In the genomic region with DNA sequence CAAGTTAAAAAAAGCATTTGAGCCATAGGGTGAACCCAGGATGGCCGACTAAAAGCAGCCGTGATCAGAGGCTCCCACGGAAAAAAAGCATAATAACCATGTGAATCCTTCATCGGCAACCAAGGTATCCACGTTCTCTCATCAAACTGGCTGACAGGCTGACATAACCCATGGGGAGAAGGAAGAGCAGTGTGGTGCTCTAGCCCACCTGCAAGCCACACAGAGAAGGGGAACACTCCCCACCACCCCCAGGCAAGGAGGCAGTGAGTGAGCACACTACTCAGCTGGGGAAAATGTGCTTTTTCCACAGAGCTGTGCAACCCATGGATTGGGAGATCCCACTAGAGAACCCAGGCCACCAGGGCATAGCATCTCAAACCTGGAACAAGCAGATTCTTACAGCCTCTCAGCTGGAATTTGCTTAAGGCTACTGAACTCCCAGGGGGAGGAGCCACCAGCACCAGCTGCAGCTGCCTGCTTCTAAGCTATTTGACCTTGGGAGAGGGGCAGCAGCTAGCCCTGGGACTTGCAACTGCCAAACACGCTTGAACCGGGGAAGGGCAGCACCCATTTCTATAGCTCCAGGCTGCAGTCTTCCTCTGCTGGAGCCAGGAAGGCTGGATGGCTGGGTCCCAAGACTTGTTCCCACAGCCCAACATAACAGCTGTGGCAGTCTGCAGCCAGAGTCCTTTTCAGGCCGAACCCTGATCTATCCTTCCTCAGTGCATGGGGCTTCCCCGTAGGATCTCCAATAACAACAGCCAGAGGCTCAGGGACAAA, we compare ENCODE assay signal across 35 cellular contexts.
DNase-seq lines count a peak whose midpoint lies in the region; ATAC-seq and TF ChIP-seq lines count a peak whose summit lies in the region.
"Had no signal": no experiment of that assay in that cellular context is flagged by ENCODE, and none has a peak within 500 bp of the region (broad histone marks: within the 10 kb centered on the region; RNA-seq: fewer than 3 reads in every experiment).

No MANE protein-coding gene starts in this region.

- H3K27ac Mint-ChIP-seq in glutamatergic neuron (ENCODE audit: unreplicated experiment) (peak overlapping the region; percentile 16), neural progenitor cell (no peak overlapping the region)
- H3K27ac Mint-ChIP-seq: activated CD4-positive, alpha-beta memory T cell treated with anti-CD3 and anti-CD28 coated beads, Interleukin-2, amount 10 ng/mL, durations not matched to agents 7 days and 5 days; activated naive CD4-positive, alpha-beta T cell treated with anti-CD3 and anti-CD28 coated beads, Interleukin-2, amount 10 ng/mL, durations not matched to agents 7 days and 5 days; activated T-helper 1 cell treated with anti-CD3 and anti-CD28 coated beads, Interleukin-12 subunit alpha, Interleukin-12 subunit beta, Interleukin-2, Interleukin-4 antibody, amounts not matched to agents 30 ng/mL and 10 ng/mL and 1 ng/mL, durations not matched to agents 14 hours and 24 hours and 36 hours; B cell; CD8-positive, alpha-beta memory T cell; memory B cell; stimulated activated naive CD8-positive, alpha-beta T cell treated with anti-CD3 and anti-CD28 coated beads, Interleukin-15, amount 100 ng/mL, for 72 hours; T-helper 17 cell had no signal

- H3K4me1 Mint-ChIP-seq in glutamatergic neuron (ENCODE audit: low read depth, unreplicated experiment) (peaks cover 3% of the 10 kb centered on the region), neural progenitor cell (peaks cover 4% of the 10 kb centered on the region)
- H3K4me1 Mint-ChIP-seq: activated CD4-positive, alpha-beta memory T cell treated with anti-CD3 and anti-CD28 coated beads, Interleukin-2, amount 10 ng/mL, durations not matched to agents 7 days and 5 days; activated naive CD4-positive, alpha-beta T cell treated with anti-CD3 and anti-CD28 coated beads, Interleukin-2, amount 10 ng/mL, durations not matched to agents 7 days and 5 days; B cell; CD8-positive, alpha-beta memory T cell; memory B cell; stimulated activated naive CD8-positive, alpha-beta T cell treated with anti-CD3 and anti-CD28 coated beads, Interleukin-15, amount 100 ng/mL, for 72 hours; T-helper 17 cell had no signal

- H3K4me3 Mint-ChIP-seq in glutamatergic neuron (ENCODE audit: unreplicated experiment) (no peak overlapping the region), neural progenitor cell (no peak overlapping the region)
- H3K4me3 Mint-ChIP-seq: activated CD4-positive, alpha-beta memory T cell treated with anti-CD3 and anti-CD28 coated beads, Interleukin-2, amount 10 ng/mL, durations not matched to agents 7 days and 5 days; activated naive CD4-positive, alpha-beta T cell treated with anti-CD3 and anti-CD28 coated beads, Interleukin-2, amount 10 ng/mL, durations not matched to agents 7 days and 5 days; activated T-helper 1 cell treated with anti-CD3 and anti-CD28 coated beads, Interleukin-12 subunit alpha, Interleukin-12 subunit beta, Interleukin-2, Interleukin-4 antibody, amounts not matched to agents 30 ng/mL and 10 ng/mL and 1 ng/mL, durations not matched to agents 14 hours and 24 hours and 36 hours; B cell; CD8-positive, alpha-beta memory T cell; memory B cell; stimulated activated naive CD8-positive, alpha-beta T cell treated with anti-CD3 and anti-CD28 coated beads, Interleukin-15, amount 100 ng/mL, for 72 hours; T-helper 17 cell had no signal

- peaks cover 7% of the 10 kb centered on the region for H3K36me3 Mint-ChIP-seq in glutamatergic neuron (ENCODE audit: unreplicated experiment)
- no peaks in the 10 kb centered on the region for H3K36me3 Mint-ChIP-seq in neural progenitor cell
- H3K36me3 Mint-ChIP-seq: activated naive CD4-positive, alpha-beta T cell treated with anti-CD3 and anti-CD28 coated beads, Interleukin-2, amount 10 ng/mL, durations not matched to agents 7 days and 5 days; CD8-positive, alpha-beta memory T cell; memory B cell had no signal

- H2AFZ ChIP-seq in neural progenitor cell (replicated peaks), result no peak overlapping the region
- H2AFZ ChIP-seq: parathyroid adenoma had no signal

- H3K9me3 ChIP-seq in BE2C, result no peaks in the 10 kb centered on the region
- no peaks in the 10 kb centered on the region for H3K9me3 ChIP-seq in neural progenitor cell (ENCODE audit: low read depth)
- H3K9me3 ChIP-seq: right lobe of liver, uterus had no signal

- H3K36me3 ChIP-seq in BE2C (no peaks in the 10 kb centered on the region), neural progenitor cell (no peaks in the 10 kb centered on the region)
- H3K36me3 ChIP-seq: adrenal gland, esophagus muscularis mucosa, heart left ventricle, right lobe of liver, uterus had no signal

- no peak overlapping the region for H3K4me2 ChIP-seq in neural progenitor cell

- no peak for TF ChIP-seq CTCF in BE2C (IDR thresholded peaks at IDR 0.05; ENCODE audit: low read depth, low read length)
- TF ChIP-seq CTCF in glutamatergic neuron (IDR thresholded peaks at IDR 0.05; ENCODE audit: partially characterized antibody, unreplicated experiment), result no peak
- TF ChIP-seq CTCF in neural progenitor cell (IDR thresholded peaks at IDR 0.05), result no peak

- no peak overlapping the region for H3K27ac ChIP-seq in neural progenitor cell
- H3K27ac ChIP-seq: adrenal gland, esophagus muscularis mucosa, heart left ventricle, parathyroid adenoma, right lobe of liver, uterus had no signal

- H3K9ac ChIP-seq in neural progenitor cell, result no peak overlapping the region
- H3K9ac ChIP-seq: parathyroid adenoma had no signal

- H3K4me3 ChIP-seq in BE2C (ENCODE audit: low read depth, low read length) (no peak overlapping the region), neural progenitor cell (no peak overlapping the region)
- H3K4me3 ChIP-seq: adrenal gland, esophagus muscularis mucosa, heart left ventricle, right lobe of liver, uterus had no signal

- no peaks in the 10 kb centered on the region for H3K79me2 ChIP-seq in neural progenitor cell (ENCODE audit: low read depth)
- H3K79me2 ChIP-seq: parathyroid adenoma had no signal

- H3K4me1 ChIP-seq in BE2C (no peaks in the 10 kb centered on the region), neural progenitor cell (no peaks in the 10 kb centered on the region)
- H3K4me1 ChIP-seq: adrenal gland, esophagus muscularis mucosa, heart left ventricle, parathyroid adenoma, right lobe of liver, uterus had no signal

- H3F3A ChIP-seq in neural progenitor cell (ENCODE audit: low read depth), result no peaks in the 10 kb centered on the region

- ATAC-seq in GM18502 (IDR thresholded peaks at IDR 0.05; ENCODE audit: poor library complexity, unreplicated experiment), result no peak
- ATAC-seq: heart left ventricle; left colon; right lobe of liver; stimulated activated naive CD8-positive, alpha-beta T cell treated with anti-CD3 and anti-CD28 coated beads, Interleukin-15, amount 100 ng/mL, for 72 hours; T-helper 17 cell had no signal

- DNase-seq in BE2C (peak; percentile 35), HuH-7 (ENCODE audit: low spot score) (peak; percentile 10), glutamatergic neuron (peak; percentile 55), neural progenitor cell (ENCODE audit: low spot score) (peak; percentile 48), C1 segment of cervical spinal cord (lab: John Stamatoyannopoulos, UW) (no peak), NCI-H1092 treated with DMSO at 0.1 percent for 48 hours (lab: John Stamatoyannopoulos, UW) (no peak), foreskin melanocyte (no peak)
- DNase-seq: activated CD4-positive, alpha-beta memory T cell treated with anti-CD3 and anti-CD28 coated beads, Interleukin-2, amount 10 ng/mL, durations not matched to agents 7 days and 5 days; activated CD4-positive, alpha-beta T cell treated with anti-CD3 and anti-CD28 coated beads for 1 hour; activated CD8-positive, alpha-beta memory T cell treated with anti-CD3 and anti-CD28 coated beads, Interleukin-2, amount 50 U/mL, for 4 hours; activated naive CD4-positive, alpha-beta T cell treated with anti-CD3 and anti-CD28 coated beads, Interleukin-2, amount 10 ng/mL, durations not matched to agents 7 days and 5 days; central memory CD4-positive, alpha-beta T cell; DMS153; foreskin fibroblast; heart left ventricle; IMR-90; left colon; MV-4-11; NCI-H146; NCI-H2107; NCI-H774; OCI-M1; right lobe of liver; stimulated activated CD8-positive, alpha-beta memory T cell treated with anti-CD3 and anti-CD28 coated beads, Interleukin-4, amount 100 ng/mL, for 48 hours; stimulated activated naive CD8-positive, alpha-beta T cell treated with anti-CD3 and anti-CD28 coated beads, Interleukin-15, amount 100 ng/mL, for 72 hours; T-helper 17 cell; uterus had no signal

- no peaks in the 10 kb centered on the region for H4K20me1 ChIP-seq in neural progenitor cell (ENCODE audit: low read depth)

- H3K9me3 Mint-ChIP-seq in glutamatergic neuron (ENCODE audit: unreplicated experiment) (peaks cover 9% of the 10 kb centered on the region), neural progenitor cell (peaks cover 11% of the 10 kb centered on the region)

- H3K27me3 Mint-ChIP-seq in glutamatergic neuron (ENCODE audit: unreplicated experiment) (peaks cover 2% of the 10 kb centered on the region), neural progenitor cell (ENCODE audit: insufficient read depth, low read depth) (no peaks in the 10 kb centered on the region)
- H3K27me3 Mint-ChIP-seq: activated CD4-positive, alpha-beta memory T cell treated with anti-CD3 and anti-CD28 coated beads, Interleukin-2, amount 10 ng/mL, durations not matched to agents 7 days and 5 days; activated naive CD4-positive, alpha-beta T cell treated with anti-CD3 and anti-CD28 coated beads, Interleukin-2, amount 10 ng/mL, durations not matched to agents 7 days and 5 days; B cell; CD8-positive, alpha-beta memory T cell; memory B cell; stimulated activated naive CD8-positive, alpha-beta T cell treated with anti-CD3 and anti-CD28 coated beads, Interleukin-15, amount 100 ng/mL, for 72 hours; T-helper 17 cell had no signal

- H3K27me3 ChIP-seq in BE2C (no peaks in the 10 kb centered on the region), neural progenitor cell (no peaks in the 10 kb centered on the region)
- H3K27me3 ChIP-seq: adrenal gland, esophagus muscularis mucosa, heart left ventricle, right lobe of liver, uterus had no signal

Comparison
In these comparisons a context has a peak if more than half of its experiments do, and no peak if none do; other contexts are left out.
1. DNase-seq: peak in BE2C (single experiment), HuH-7 (single experiment), glutamatergic neuron (single experiment) and neural progenitor cell (single experiment); none in C1 segment of cervical spinal cord (0 of 14), NCI-H1092 treated with DMSO at 0.1 percent for 48 hours (single experiment) and foreskin melanocyte (single experiment).